Comparison of ENCODE assay signal across 19 cellular contexts in the genomic region with DNA sequence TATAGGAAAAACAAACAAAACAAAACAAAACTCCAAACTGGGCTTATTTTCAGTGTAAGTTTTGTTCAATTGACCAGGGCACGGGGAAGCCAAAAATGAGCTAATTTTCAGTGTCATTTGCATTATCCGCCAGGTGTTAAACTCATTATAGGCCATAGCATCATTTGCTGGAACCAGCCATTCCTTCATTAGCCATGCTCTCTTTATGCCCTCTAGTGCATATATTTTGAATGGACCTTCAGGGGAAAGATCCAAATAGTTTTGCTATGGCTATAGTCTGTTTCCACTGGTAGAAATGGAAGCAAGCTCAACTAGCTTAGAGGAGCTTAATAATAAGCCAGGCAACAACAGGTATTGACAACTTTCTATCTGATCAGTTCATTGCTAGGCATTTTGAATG.
DNase-seq lines count a peak whose midpoint lies in the region; ATAC-seq and TF ChIP-seq lines count a peak whose summit lies in the region.
"Had no signal": no experiment of that assay in that cellular context is flagged by ENCODE, and none has a peak within 500 bp of the region (broad histone marks: within the 10 kb centered on the region; RNA-seq: fewer than 3 reads in every experiment).

No MANE protein-coding gene starts in this region.

- in situ Hi-C loops in GM13977 (cut with MboI; ENCODE audit: low pct_unique_long_range_greater_than_20kb, low sequenced_read_pairs, unreplicated experiment): no loop called here

- H3K4me1 ChIP-seq in sigmoid colon: no peaks in the 10 kb centered on the region
- H3K4me1 ChIP-seq: suprapubic skin had no signal

- no peak for ATAC-seq in activated CD8-positive, alpha-beta T cell treated with anti-CD3 and anti-CD28 coated beads, Interleukin-2, amount 10 ng/mL, durations not matched to agents 7 days and 5 days
- ATAC-seq in GM21423 (IDR thresholded peaks at IDR 0.05; ENCODE audit: unreplicated experiment): no peak
- ATAC-seq: naive thymus-derived CD8-positive, alpha-beta T cell had no signal

- POLR2A ChIA-PET in activated CD8-positive, alpha-beta T cell treated with anti-CD3 and anti-CD28 coated beads, Interleukin-2, amount 10 ng/mL, durations not matched to agents 7 days and 5 days (lab: Charles Lee): no interaction called here

- H3K4me3 ChIP-seq in NB4 (ENCODE audit: low read depth, low read length) (no peak overlapping the region), sigmoid colon (no peak overlapping the region)
- H3K4me3 ChIP-seq: suprapubic skin had no signal

- H3K4me3 Mint-ChIP-seq in nephron: no peak overlapping the region
- no peak overlapping the region for H3K4me3 Mint-ChIP-seq in activated CD8-positive, alpha-beta T cell treated with anti-CD3 and anti-CD28 coated beads, Interleukin-2, amount 10 ng/mL, durations not matched to agents 7 days and 5 days
- H3K4me3 Mint-ChIP-seq: activated CD4-positive, alpha-beta T cell treated with anti-CD3 and anti-CD28 coated beads, Interleukin-2, amount 10 ng/mL, durations not matched to agents 7 days and 5 days; B cell; naive thymus-derived CD8-positive, alpha-beta T cell had no signal

- H3K9me3 ChIP-seq in sigmoid colon: no peaks in the 10 kb centered on the region
- H3K9me3 ChIP-seq: suprapubic skin had no signal

- no peaks in the 10 kb centered on the region for H3K36me3 ChIP-seq in sigmoid colon
- H3K36me3 ChIP-seq: suprapubic skin had no signal

- DNase-seq in GM13977 (ENCODE audit: low spot score): no peak
- no peak for DNase-seq in NB4 (ENCODE audit: low read depth)
- DNase-seq in cerebellum (ENCODE audit: low spot score): peak; percentile 4
- no peak for DNase-seq in activated CD8-positive, alpha-beta T cell treated with anti-CD3 and anti-CD28 coated beads, Interleukin-2, amount 10 ng/mL, durations not matched to agents 7 days and 5 days
- DNase-seq in NCI-H446 treated with DMSO at 0.1 percent for 48 hours (lab: John Stamatoyannopoulos, UW): no peak
- no peak for DNase-seq in sigmoid colon
- DNase-seq: activated CD4-positive, alpha-beta T cell treated with anti-CD3 and anti-CD28 coated beads, Interleukin-2, amount 10 ng/mL, durations not matched to agents 7 days and 5 days; activated CD8-positive, alpha-beta memory T cell treated with anti-CD3 and anti-CD28 coated beads, Interleukin-2, amount 50 U/mL, for 48 hours; amniotic stem cell; Calu3; caudate nucleus; effector memory CD4-positive, alpha-beta T cell; naive thymus-derived CD8-positive, alpha-beta T cell; stimulated activated CD4-positive, alpha-beta T cell treated with anti-CD3 and anti-CD28 coated beads, Interleukin-4, amount 100 ng/mL, for 4 hours had no signal

- H3K27ac Mint-ChIP-seq in nephron: no peak overlapping the region
- no peak overlapping the region for H3K27ac Mint-ChIP-seq in activated CD8-positive, alpha-beta T cell treated with anti-CD3 and anti-CD28 coated beads, Interleukin-2, amount 10 ng/mL, durations not matched to agents 7 days and 5 days
- H3K27ac Mint-ChIP-seq: activated CD4-positive, alpha-beta T cell treated with anti-CD3 and anti-CD28 coated beads, Interleukin-2, amount 10 ng/mL, durations not matched to agents 7 days and 5 days; B cell; naive thymus-derived CD8-positive, alpha-beta T cell had no signal

- H3K4me1 Mint-ChIP-seq in nephron: no peaks in the 10 kb centered on the region
- no peaks in the 10 kb centered on the region for H3K4me1 Mint-ChIP-seq in activated CD8-positive, alpha-beta T cell treated with anti-CD3 and anti-CD28 coated beads, Interleukin-2, amount 10 ng/mL, durations not matched to agents 7 days and 5 days (ENCODE audit: low read depth)
- H3K4me1 Mint-ChIP-seq: activated CD4-positive, alpha-beta T cell treated with anti-CD3 and anti-CD28 coated beads, Interleukin-2, amount 10 ng/mL, durations not matched to agents 7 days and 5 days; B cell; naive thymus-derived CD8-positive, alpha-beta T cell had no signal

- no peaks in the 10 kb centered on the region for H3K36me3 Mint-ChIP-seq in nephron (ENCODE audit: low read depth)
- no peaks in the 10 kb centered on the region for H3K36me3 Mint-ChIP-seq in activated CD8-positive, alpha-beta T cell treated with anti-CD3 and anti-CD28 coated beads, Interleukin-2, amount 10 ng/mL, durations not matched to agents 7 days and 5 days (ENCODE audit: low read depth)
- H3K36me3 Mint-ChIP-seq: naive thymus-derived CD8-positive, alpha-beta T cell had no signal

- CTCF ChIA-PET in activated CD8-positive, alpha-beta T cell treated with anti-CD3 and anti-CD28 coated beads, Interleukin-2, amount 10 ng/mL, durations not matched to agents 7 days and 5 days (lab: Charles Lee): no interaction called here

- TF ChIP-seq CTCF in GM13977 (IDR thresholded peaks at IDR 0.05; ENCODE audit: extremely low read depth, insufficient read depth, missing control alignments) (peak; percentile 4), NB4 (IDR thresholded peaks at IDR 0.05; ENCODE audit: low read depth, low read length) (peak; percentile 7), nephron (IDR thresholded peaks at IDR 0.05; ENCODE audit: unreplicated experiment in 3 of 3) (peak in 2 of 3 experiments; percentile 12 to 25), sigmoid colon (IDR thresholded peaks at IDR 0.05) (no peak)

- no peak for TF ChIP-seq EP300 in sigmoid colon (IDR thresholded peaks at IDR 0.05)

- intact Hi-C loops in sigmoid colon (cut with DNase I): no loop called here

- WGBS in sigmoid colon, 2 donors: 83 to 85% methylated on average over 2 of the region's 2 CpGs

- no peaks in the 10 kb centered on the region for H3K27me3 ChIP-seq in sigmoid colon
- H3K27me3 ChIP-seq: suprapubic skin had no signal

- H3K27me3 Mint-ChIP-seq in nephron (ENCODE audit: low read depth): no peaks in the 10 kb centered on the region
- H3K27me3 Mint-ChIP-seq in activated CD8-positive, alpha-beta T cell treated with anti-CD3 and anti-CD28 coated beads, Interleukin-2, amount 10 ng/mL, durations not matched to agents 7 days and 5 days (ENCODE audit: low read depth): no peaks in the 10 kb centered on the region
- H3K27me3 Mint-ChIP-seq: activated CD4-positive, alpha-beta T cell treated with anti-CD3 and anti-CD28 coated beads, Interleukin-2, amount 10 ng/mL, durations not matched to agents 7 days and 5 days; B cell; naive thymus-derived CD8-positive, alpha-beta T cell had no signal

- TF ChIP-seq POLR2A in NB4 (IDR thresholded peaks at IDR 0.05; ENCODE audit: extremely low read depth, insufficient read length): no peak
- no peak for TF ChIP-seq POLR2A in sigmoid colon (IDR thresholded peaks at IDR 0.05)

- no peaks in the 10 kb centered on the region for H3K9me3 Mint-ChIP-seq in nephron
- no peaks in the 10 kb centered on the region for H3K9me3 Mint-ChIP-seq in activated CD8-positive, alpha-beta T cell treated with anti-CD3 and anti-CD28 coated beads, Interleukin-2, amount 10 ng/mL, durations not matched to agents 7 days and 5 days (ENCODE audit: insufficient read depth)
- H3K9me3 Mint-ChIP-seq: activated CD4-positive, alpha-beta T cell treated with anti-CD3 and anti-CD28 coated beads, Interleukin-2, amount 10 ng/mL, durations not matched to agents 7 days and 5 days had no signal

- H3K27ac ChIP-seq in sigmoid colon: no peak overlapping the region
- H3K27ac ChIP-seq: RWPE1, suprapubic skin had no signal

Comparison
In these comparisons a context has a peak if more than half of its experiments do, and no peak if none do; other contexts are left out.
1. CTCF ChIP-seq: peak in GM13977 (single experiment), NB4 (single experiment) and nephron (2 of 3); none in sigmoid colon (0 of 4).